Comparison of ENCODE assay signal across 24 cellular contexts in the genomic region with DNA sequence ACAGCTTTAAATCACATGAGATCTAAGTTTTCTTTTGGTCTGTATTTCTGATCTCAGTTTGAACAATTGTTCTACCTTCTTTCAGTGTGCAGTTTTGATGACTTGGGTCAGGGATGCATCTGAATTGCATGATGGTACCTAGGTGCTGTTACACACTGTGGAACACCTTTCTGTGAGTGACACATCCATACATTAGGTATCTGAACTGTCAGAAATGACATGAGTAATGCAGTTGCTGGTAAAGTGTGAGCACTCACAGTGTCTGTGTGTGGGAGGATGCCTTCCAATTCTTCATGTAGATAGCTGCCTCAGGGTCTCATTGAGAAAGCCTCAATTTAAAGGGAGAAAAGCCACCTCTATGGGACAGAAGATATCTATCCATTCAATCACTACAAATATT.
"Had no signal": no experiment of that assay in that cellular context is flagged by ENCODE, and none has a peak within 500 bp of the region (broad histone marks: within the 10 kb centered on the region; RNA-seq: fewer than 3 reads in every experiment).

No MANE protein-coding gene starts in this region.

- H3K36me3 ChIP-seq: neutrophil, pancreas, right lobe of liver, sigmoid colon, stomach, thoracic aorta, thyroid gland, tibial nerve, upper lobe of left lung, vagina had no signal

- H3K27ac ChIP-seq: neutrophil, pancreas, psoas muscle, right lobe of liver, sigmoid colon, stomach, thoracic aorta, thyroid gland, tibial nerve, upper lobe of left lung, vagina had no signal

- H3K9me3 ChIP-seq: neutrophil, pancreas, psoas muscle, right lobe of liver, sigmoid colon, thoracic aorta, thyroid gland, tibial nerve, vagina had no signal

- H3K27me3 ChIP-seq: neutrophil, pancreas, right lobe of liver, sigmoid colon, stomach, thyroid gland, tibial nerve, upper lobe of left lung, vagina had no signal

- DNase-seq: naive B cell; naive thymus-derived CD8-positive, alpha-beta T cell; nephron progenitor cell; nucleus accumbens; pancreas; psoas muscle; right cardiac atrium; right lobe of liver; sigmoid colon; small intestine; stimulated activated CD4-positive, alpha-beta T cell treated with anti-CD3 and anti-CD28 coated beads, Interleukin-15, amount 100 ng/mL, for 24 hours; stimulated activated CD4-positive, alpha-beta T cell treated with anti-CD3 and anti-CD28 coated beads, Interleukin-2, amount 100 ng/mL, for 24 hours; stimulated activated CD4-positive, alpha-beta T cell treated with anti-CD3 and anti-CD28 coated beads, Interleukin-2, amount 100 ng/mL, for 48 hours; stimulated activated CD4-positive, alpha-beta T cell treated with anti-CD3 and anti-CD28 coated beads, Interleukin-4, amount 100 ng/mL, for 24 hours; stimulated activated naive B cell treated with anti-CD40 and anti-IgM and Interleukin-4, amounts not matched to agents 10 μg/mL and 1 μg/mL and 100 μg/mL, for 72 hours; stimulated activated naive CD4-positive, alpha-beta T cell treated with Interleukin-2 at 50 U/mL for 16 hours; stomach; thyroid gland; upper lobe of left lung had no signal

- H3K4me1 ChIP-seq: pancreas, psoas muscle, right lobe of liver, sigmoid colon, stomach, thyroid gland, tibial nerve, upper lobe of left lung, vagina had no signal

- H3K4me3 ChIP-seq: pancreas, psoas muscle, right lobe of liver, sigmoid colon, stomach, thoracic aorta, thyroid gland, tibial nerve, upper lobe of left lung, vagina had no signal

- FAIRE-seq: pancreas, small intestine, urothelium cell line had no signal
